Comparison of ENCODE assay signal across 17 cellular contexts in genomic region chr2:72332720-72333119, GRCh38.
DNase-seq lines count a peak whose midpoint lies in the region; ATAC-seq lines count a peak whose summit lies in the region.
"Had no signal": no experiment of that assay in that cellular context is flagged by ENCODE, and none has a peak within 500 bp of the region (broad histone marks: within the 10 kb centered on the region; RNA-seq: fewer than 3 reads in every experiment).

No MANE protein-coding gene starts in this region.

- peak overlapping the region in 1 of 2 donors; percentile 73 for H3K27ac Mint-ChIP-seq in stimulated activated naive CD8-positive, alpha-beta T cell treated with anti-CD3 and anti-CD28 coated beads, Interleukin-15, amount 100 ng/mL, for 72 hours
- H3K27ac Mint-ChIP-seq in activated T-helper 17 cell treated with anti-CD3 and anti-CD28 coated beads, Interleukin-2, amount 50 U/mL, for 72 hours, result no peak overlapping the region
- H3K27ac Mint-ChIP-seq: CD14-positive monocyte; CD4-positive, alpha-beta memory T cell; CD4-positive, CD25-positive, alpha-beta regulatory T cell; CD8-positive, alpha-beta memory T cell had no signal

- DNase-seq in stimulated activated naive CD8-positive, alpha-beta T cell treated with anti-CD3 and anti-CD28 coated beads, Interleukin-15, amount 100 ng/mL, for 72 hours, result no peak
- no peak for DNase-seq in stimulated activated naive CD8-positive, alpha-beta T cell treated with anti-CD3 and anti-CD28 coated beads, Interleukin-15, Interleukin-2, amounts not matched to agents 100 U/mL and 50 U/mL, for 24 hours
- no peak for DNase-seq in COLO668 (lab: John Stamatoyannopoulos, UW; ENCODE audit: unreplicated experiment)
- DNase-seq: 8988T; ACHN; BE2C; C1 segment of cervical spinal cord; Caco-2; Calu3; CD4-positive, alpha-beta memory T cell; CD8-positive, alpha-beta memory T cell; DMS79 treated with DMSO at 0.1 percent for 48 hours; GF-D8 had no signal

- H3K4me1 Mint-ChIP-seq in stimulated activated naive CD8-positive, alpha-beta T cell treated with anti-CD3 and anti-CD28 coated beads, Interleukin-15, amount 100 ng/mL, for 72 hours, result no peaks in the 10 kb centered on the region
- no peaks in the 10 kb centered on the region for H3K4me1 Mint-ChIP-seq in activated T-helper 17 cell treated with anti-CD3 and anti-CD28 coated beads, Interleukin-2, amount 50 U/mL, for 72 hours
- H3K4me1 Mint-ChIP-seq: CD14-positive monocyte; CD4-positive, alpha-beta memory T cell; CD4-positive, CD25-positive, alpha-beta regulatory T cell; CD8-positive, alpha-beta memory T cell had no signal

- no peaks in the 10 kb centered on the region for H3K9me3 Mint-ChIP-seq in stimulated activated naive CD8-positive, alpha-beta T cell treated with anti-CD3 and anti-CD28 coated beads, Interleukin-15, amount 100 ng/mL, for 72 hours
- peaks cover 7% of the 10 kb centered on the region for H3K9me3 Mint-ChIP-seq in activated T-helper 17 cell treated with anti-CD3 and anti-CD28 coated beads, Interleukin-2, amount 50 U/mL, for 72 hours
- H3K9me3 Mint-ChIP-seq: CD4-positive, alpha-beta memory T cell; CD4-positive, CD25-positive, alpha-beta regulatory T cell had no signal

- peak; percentile 52 for ATAC-seq in stimulated activated naive CD8-positive, alpha-beta T cell treated with anti-CD3 and anti-CD28 coated beads, Interleukin-15, amount 100 ng/mL, for 72 hours
- ATAC-seq in stimulated activated naive CD8-positive, alpha-beta T cell treated with anti-CD3 and anti-CD28 coated beads, Interleukin-15, Interleukin-2, amounts not matched to agents 100 U/mL and 50 U/mL, for 24 hours, result no peak
- peak; percentile 29 for ATAC-seq in activated T-helper 17 cell treated with anti-CD3 and anti-CD28 coated beads, Interleukin-2, amount 50 U/mL, for 72 hours (replicated peaks)
- no peak for ATAC-seq in GM21737 (IDR thresholded peaks at IDR 0.05; ENCODE audit: unreplicated experiment)

- no peak overlapping the region for H3K4me3 Mint-ChIP-seq in stimulated activated naive CD8-positive, alpha-beta T cell treated with anti-CD3 and anti-CD28 coated beads, Interleukin-15, amount 100 ng/mL, for 72 hours
- H3K4me3 Mint-ChIP-seq in activated T-helper 17 cell treated with anti-CD3 and anti-CD28 coated beads, Interleukin-2, amount 50 U/mL, for 72 hours, result no peak overlapping the region
- H3K4me3 Mint-ChIP-seq: CD14-positive monocyte; CD4-positive, alpha-beta memory T cell; CD4-positive, CD25-positive, alpha-beta regulatory T cell; CD8-positive, alpha-beta memory T cell had no signal

- no peaks in the 10 kb centered on the region for H3K36me3 Mint-ChIP-seq in activated T-helper 17 cell treated with anti-CD3 and anti-CD28 coated beads, Interleukin-2, amount 50 U/mL, for 72 hours (ENCODE audit: low read depth)
- H3K36me3 Mint-ChIP-seq: CD14-positive monocyte had no signal

- no peaks in the 10 kb centered on the region for H3K27me3 Mint-ChIP-seq in stimulated activated naive CD8-positive, alpha-beta T cell treated with anti-CD3 and anti-CD28 coated beads, Interleukin-15, amount 100 ng/mL, for 72 hours
- H3K27me3 Mint-ChIP-seq in activated T-helper 17 cell treated with anti-CD3 and anti-CD28 coated beads, Interleukin-2, amount 50 U/mL, for 72 hours, result no peaks in the 10 kb centered on the region
- H3K27me3 Mint-ChIP-seq: CD4-positive, alpha-beta memory T cell; CD4-positive, CD25-positive, alpha-beta regulatory T cell; CD8-positive, alpha-beta memory T cell had no signal

Comparison
In these comparisons a context has a peak if more than half of its experiments do, and no peak if none do; other contexts are left out.
1. ATAC-seq: peak in stimulated activated naive CD8-positive, alpha-beta T cell treated with anti-CD3 and anti-CD28 coated beads, Interleukin-15, amount 100 ng/mL, for 72 hours (single experiment) and activated T-helper 17 cell treated with anti-CD3 and anti-CD28 coated beads, Interleukin-2, amount 50 U/mL, for 72 hours (single experiment); none in stimulated activated naive CD8-positive, alpha-beta T cell treated with anti-CD3 and anti-CD28 coated beads, Interleukin-15, Interleukin-2, amounts not matched to agents 100 U/mL and 50 U/mL, for 24 hours (single experiment) and GM21737 (single experiment).